ENCODE assay signal across 14 cellular contexts in the genomic region with DNA sequence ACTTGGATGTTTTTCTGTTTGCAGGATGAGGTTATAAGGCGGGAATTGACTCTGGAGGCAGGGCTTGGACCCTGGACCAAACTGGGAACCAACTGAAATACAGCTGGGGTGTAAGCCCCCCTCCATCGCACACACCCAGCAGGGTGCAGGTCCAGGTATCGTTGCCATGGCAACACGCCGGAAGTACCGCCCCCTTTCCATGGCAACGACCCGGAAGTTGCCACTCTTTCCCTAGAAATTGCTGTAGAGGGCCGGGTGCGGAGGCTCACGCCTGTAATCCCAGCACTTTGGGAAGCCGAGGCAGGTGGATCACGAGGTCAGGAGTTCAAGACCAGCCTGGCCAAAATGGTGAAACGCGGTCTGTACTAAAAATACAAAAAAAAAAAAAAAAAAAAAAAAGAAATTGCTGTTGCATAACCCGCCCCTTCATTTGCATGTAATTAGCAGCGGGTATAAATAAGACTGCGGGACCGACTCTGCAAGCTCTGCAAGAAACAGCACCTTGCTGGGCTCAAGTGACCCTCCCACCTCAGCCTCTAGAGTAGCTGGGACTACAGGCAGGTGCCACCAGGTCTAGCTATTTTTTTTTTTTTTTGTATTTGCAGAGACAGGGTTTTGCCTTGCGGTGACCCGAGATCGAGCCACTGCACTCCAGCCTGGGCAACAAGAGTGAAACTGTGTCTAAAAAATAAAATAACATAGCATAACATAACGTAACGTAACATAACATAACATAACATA.
A peak's percentile ranks its signal among the peaks of the same experiment; 100 is the strongest.
DNase-seq lines count a peak whose midpoint lies in the region; ATAC-seq and TF ChIP-seq lines count a peak whose summit lies in the region.
"Had no signal": no experiment of that assay in that cellular context is flagged by ENCODE, and none has a peak within 500 bp of the region (broad histone marks: within the 10 kb centered on the region; RNA-seq: fewer than 3 reads in every experiment).

No MANE protein-coding gene starts in this region.

- H3K9ac ChIP-seq in endodermal cell (ENCODE audit: extremely low read depth, low read length, poor library complexity, severe bottlenecking), result no peak overlapping the region

- H3K36me3 ChIP-seq in cardiac muscle cell, result no peaks in the 10 kb centered on the region
- no peaks in the 10 kb centered on the region for H3K36me3 ChIP-seq in endodermal cell (ENCODE audit: control insufficient read depth, insufficient read depth, low read length)
- H3K36me3 ChIP-seq in testis (ENCODE audit: low read depth, missing control alignments), result no peaks in the 10 kb centered on the region

- in situ Hi-C loops in GM13976 (cut with MboI; ENCODE audit: low sequenced_read_pairs, unreplicated experiment), result no loop called here

- H3K4me1 ChIP-seq in cardiac muscle cell (ENCODE audit: low read depth) (no peaks in the 10 kb centered on the region), right cardiac atrium (ENCODE audit: control insufficient read depth, insufficient read depth, low read length) (no peaks in the 10 kb centered on the region), endodermal cell (ENCODE audit: control insufficient read depth, insufficient read depth, low read length) (no peaks in the 10 kb centered on the region), testis (no peaks in the 10 kb centered on the region)

- H3K4me1 Mint-ChIP-seq in endodermal cell, result peaks cover 11% of the 10 kb centered on the region
- H3K4me1 Mint-ChIP-seq: nephron had no signal

- no peaks in the 10 kb centered on the region for H3K27me3 ChIP-seq in cardiac muscle cell
- H3K27me3 ChIP-seq in right cardiac atrium (ENCODE audit: control insufficient read depth, insufficient read depth), result no peaks in the 10 kb centered on the region
- H3K27me3 ChIP-seq in endodermal cell (ENCODE audit: control insufficient read depth, insufficient read depth, low read length, poor library complexity, severe bottlenecking), result no peaks in the 10 kb centered on the region
- H3K27me3 ChIP-seq in testis, result no peaks in the 10 kb centered on the region

- TF ChIP-seq POLR2A in testis (IDR thresholded peaks at IDR 0.05), result no peak

- H3K27me3 Mint-ChIP-seq in endodermal cell (ENCODE audit: insufficient read depth), result peaks cover 7% of the 10 kb centered on the region

- ATAC-seq in right cardiac atrium, result no peak
- ATAC-seq in GM21360 (IDR thresholded peaks at IDR 0.05; ENCODE audit: unreplicated experiment), result no peak
- ATAC-seq: activated CD4-positive, CD25-positive, alpha-beta regulatory T cell treated with anti-CD3 and anti-CD28 coated beads, Interleukin-2, amount 50 U/mL, for 24 hours had no signal

- TF ChIP-seq CTCF in cardiac muscle cell (IDR thresholded peaks at IDR 0.05; ENCODE audit: low read depth, low read length), result no peak
- no peak for TF ChIP-seq CTCF in endodermal cell (conservative IDR thresholded peaks at IDR 0.05)
- no peak for TF ChIP-seq CTCF in testis (IDR thresholded peaks at IDR 0.05)
- no peak for TF ChIP-seq CTCF in GM13976 (IDR thresholded peaks at IDR 0.05; ENCODE audit: borderline replicate concordance, control extremely low read depth, extremely low read depth, insufficient read depth, missing control alignments)

- DNase-seq in cardiac muscle cell (ENCODE audit: low read depth in 1 of 2, low spot score in 1 of 2), result peak in 1 of 2 donors; percentile 35
- no peak for DNase-seq in right cardiac atrium
- DNase-seq in NAMALWA (ENCODE audit: low spot score), result peak; percentile 9
- peak; percentile 65 for DNase-seq in endodermal cell
- DNase-seq in testis, result peak; percentile 80
- DNase-seq in NCI-H2196 (lab: John Stamatoyannopoulos, UW; ENCODE audit: unreplicated experiment), result no peak
- no peak for DNase-seq in GM13976 (ENCODE audit: low spot score)
- DNase-seq: Calu3, foreskin melanocyte, NCI-H2029 treated with DMSO at 0.1 percent for 48 hours had no signal

- intact Hi-C loops in right cardiac atrium (cut with DNase I), result no loop called here
- intact Hi-C loops in testis (cut with DNase I; ENCODE audit: low total_unique reads), result no loop called here

- H3K27ac ChIP-seq in cardiac muscle cell, result no peak overlapping the region
- H3K27ac ChIP-seq in right cardiac atrium (ENCODE audit: low read length), result no peak overlapping the region
- H3K27ac ChIP-seq in endodermal cell (ENCODE audit: low read depth, low read length), result no peak overlapping the region
- H3K27ac ChIP-seq in testis, result no peak overlapping the region

- no peaks in the 10 kb centered on the region for H3K36me3 Mint-ChIP-seq in endodermal cell (ENCODE audit: low read depth)

- H3K4me3 Mint-ChIP-seq in endodermal cell, result no peak overlapping the region
- H3K4me3 Mint-ChIP-seq: nephron had no signal

- no peaks in the 10 kb centered on the region for H3K9me3 ChIP-seq in cardiac muscle cell (ENCODE audit: low read depth)
- H3K9me3 ChIP-seq in right cardiac atrium (ENCODE audit: control insufficient read depth, low read length), result peaks cover 3% of the 10 kb centered on the region
- peaks cover 10% of the 10 kb centered on the region for H3K9me3 ChIP-seq in endodermal cell (ENCODE audit: control insufficient read depth, low read length)
- H3K9me3 ChIP-seq in testis, result no peaks in the 10 kb centered on the region

- no peak overlapping the region for H3K27ac Mint-ChIP-seq in endodermal cell
- H3K27ac Mint-ChIP-seq: nephron had no signal

- 86% methylated on average over 24 of the region's 24 CpGs for WGBS in right cardiac atrium
- 91 to 93% methylated on average over 17 to 22 of the region's 24 CpGs for WGBS in endodermal cell (ENCODE audit: insufficient coverage in 1 of 2, insufficient read length in 1 of 2), 2 experiments
- WGBS in testis, 2 donors, result 46 to 67% methylated on average over 24 of the region's 24 CpGs

- H3K4me3 ChIP-seq in cardiac muscle cell (peak overlapping the region; percentile 9), right cardiac atrium (ENCODE audit: low read length) (no peak overlapping the region), endodermal cell (ENCODE audit: low read length) (no peak overlapping the region), testis (no peak overlapping the region)
- H3K4me3 ChIP-seq: lung had no signal

- H3K9me3 Mint-ChIP-seq in endodermal cell, result peaks cover 20% of the 10 kb centered on the region

Comparison
In these comparisons a context has a peak if more than half of its experiments do, and no peak if none do; other contexts are left out.
1. DNase-seq: peak in NAMALWA (single experiment), endodermal cell (single experiment) and testis (single experiment); none in right cardiac atrium (0 of 3), NCI-H2196 (single experiment) and GM13976 (single experiment).